Comparison of ENCODE assay signal across 13 cellular contexts in the genomic region with DNA sequence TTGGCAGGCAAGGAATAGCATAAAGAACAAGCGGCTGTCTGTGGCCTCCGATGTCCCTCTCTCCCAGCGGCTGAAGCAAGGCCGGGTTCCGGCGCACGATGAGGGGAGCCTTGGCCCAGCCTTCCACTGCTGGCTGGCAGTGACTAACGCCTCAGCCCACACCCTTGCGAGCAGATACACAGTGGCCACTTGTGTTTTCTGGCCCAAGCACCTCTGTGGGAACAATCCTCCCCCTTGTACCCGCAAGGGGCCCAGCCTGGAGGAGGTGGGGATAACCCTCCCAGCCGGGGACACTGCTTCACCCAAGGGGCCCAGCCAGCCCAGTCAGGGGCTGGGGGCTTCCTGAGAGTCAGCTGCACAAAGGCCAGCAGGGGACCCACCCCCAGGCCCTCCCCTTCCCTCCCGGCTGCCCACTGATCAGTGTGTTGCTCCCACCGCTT. TPM values are rescaled to one million over a fixed set of nuclear protein-coding genes. Genes with fewer than 3 reads are reported as not detected.
A peak's percentile ranks its signal among the peaks of the same experiment; 100 is the strongest.
DNase-seq lines count a peak whose midpoint lies in the region; ATAC-seq, FAIRE-seq and TF ChIP-seq lines count a peak whose summit lies in the region.
"Had no signal": no experiment of that assay in that cellular context is flagged by ENCODE, and none has a peak within 500 bp of the region (broad histone marks: within the 10 kb centered on the region; RNA-seq: fewer than 3 reads in every experiment).

No MANE protein-coding gene starts in this region.

- in situ Hi-C loops in GM23248 (cut with MboI) (no loop called here), K562 (cut with MboI) (no loop called here), GM13977 (cut with MboI; ENCODE audit: low pct_unique_long_range_greater_than_20kb, low sequenced_read_pairs, unreplicated experiment) (no loop called here)

- TF ChIP-seq CTCF in K562 (IDR thresholded peaks at IDR 0.05 in 2 of 3, conservative IDR thresholded peaks at IDR 0.05 in 1 of 3; ENCODE audit: insufficient read depth in 2 of 3, low read depth in 1 of 3, low read length in 3 of 3): no peak
- no peak for TF ChIP-seq CTCF in sigmoid colon (IDR thresholded peaks at IDR 0.05)
- no peak for TF ChIP-seq CTCF in GM13977 (IDR thresholded peaks at IDR 0.05; ENCODE audit: extremely low read depth, insufficient read depth, missing control alignments)

- H3K27ac ChIP-seq in GM23248 (peak overlapping the region; percentile 29; the same call in 1 of the 2 replicates), K562 (ENCODE audit: extremely low read depth, low read depth, low read length) (no peak overlapping the region), layer of hippocampus (ENCODE audit: low read depth, low read length) (peak overlapping the region; percentile 30), sigmoid colon (peak overlapping the region in 3 of 4 donors; percentile 39 to 52 (median 44))
- H3K27ac ChIP-seq: suprapubic skin had no signal

- H3K27me3 ChIP-seq in GM23248 (replicated peaks; ENCODE audit: insufficient read depth): no peaks in the 10 kb centered on the region
- no peaks in the 10 kb centered on the region; a peak in 1 of 5 replicates for H3K27me3 ChIP-seq in K562 (ENCODE audit: control insufficient read depth in 2 of 2, insufficient read depth in 2 of 2, low read length in 2 of 2)
- H3K27me3 ChIP-seq in layer of hippocampus (ENCODE audit: control insufficient read depth, insufficient read depth, low read length): no peaks in the 10 kb centered on the region
- H3K27me3 ChIP-seq in sigmoid colon: no peaks in the 10 kb centered on the region
- H3K27me3 ChIP-seq: suprapubic skin had no signal

- H3K9me3 ChIP-seq in GM23248 (ENCODE audit: low read depth) (no peaks in the 10 kb centered on the region), K562 (replicated peaks; ENCODE audit: control insufficient read depth, insufficient read depth, low read depth, low read length) (no peaks in the 10 kb centered on the region), sigmoid colon (no peaks in the 10 kb centered on the region)
- H3K9me3 ChIP-seq: suprapubic skin had no signal

- TF ChIP-seq POLR2A in K562 (conservative IDR thresholded peaks at IDR 0.05) (no peak), sigmoid colon (IDR thresholded peaks at IDR 0.05) (no peak)

- CTCF ChIA-PET in K562 (lab: Yijun Ruan, JAX; ENCODE audit: low intra/inter-chr PET ratio): no interaction called here

- no peak overlapping the region for H3K4me3 ChIP-seq in GM23248
- H3K4me3 ChIP-seq in K562: no peak overlapping the region
- no peak overlapping the region for H3K4me3 ChIP-seq in sigmoid colon
- H3K4me3 ChIP-seq: suprapubic skin had no signal

- TF ChIP-seq RAD21 in K562 (CRISPR knock-in tag; conservative IDR thresholded peaks at IDR 0.05 in 1 of 2, IDR thresholded peaks at IDR 0.05 in 1 of 2): no peak

- BruUV-seq in K562 (replicated peaks; lab: Mats Ljungman, UMichigan): no TSS peak

- TF ChIP-seq EP300 in K562 (IDR thresholded peaks at IDR 0.05; ENCODE audit: low read length) (no peak), sigmoid colon (IDR thresholded peaks at IDR 0.05) (no peak)

- H2AFZ ChIP-seq in GM23248: no peak overlapping the region
- H2AFZ ChIP-seq in K562 (ENCODE audit: low read depth, low read length): no peak overlapping the region

- WGBS in GM23248 (ENCODE audit: low coverage in 1 of 2, low lambda C conversion rate in 2 of 2, missing lambda C conversion rate in 2 of 2), 2 experiments: 47 to 58% methylated on average over 12 to 13 of the region's 13 CpGs
- WGBS in K562 (ENCODE audit: insufficient coverage, low coverage, missing lambda C conversion rate): 87% methylated on average over 10 of the region's 13 CpGs
- 83 to 86% methylated on average over 13 of the region's 13 CpGs for WGBS in sigmoid colon, 2 donors

- H3K4me2 ChIP-seq in GM23248 (ENCODE audit: unreplicated experiment) (peak overlapping the region; percentile 22), K562 (ENCODE audit: insufficient read depth, low read length) (no peak overlapping the region)

- H4K20me1 ChIP-seq in GM23248 (ENCODE audit: insufficient read depth) (no peaks in the 10 kb centered on the region), K562 (replicated peaks; ENCODE audit: control insufficient read depth, insufficient read depth, low read length) (no peaks in the 10 kb centered on the region)

- intact Hi-C loops in K562 (cut with micrococcal nuclease): no loop called here
- intact Hi-C loops in sigmoid colon (cut with DNase I): no loop called here

- POLR2A ChIA-PET in K562 (lab: Yijun Ruan, JAX): interaction anchor here (0.7 to 0.8 kb wide), 3 partner anchors 8 to 94 kb away, joined by 3 to 4 read pairs (median 3); no protein-coding TSS in a partner anchor

- no peaks in the 10 kb centered on the region for H3K9me2 ChIP-seq in GM23248 (ENCODE audit: insufficient read depth)

- H3K79me2 ChIP-seq in GM23248 (ENCODE audit: insufficient read depth) (peaks cover 98% of the 10 kb centered on the region), K562 (ENCODE audit: control insufficient read depth, insufficient read depth, low read length) (no peaks in the 10 kb centered on the region)

- H3K4me1 ChIP-seq in GM23248 (ENCODE audit: insufficient read depth) (peaks cover 17% of the 10 kb centered on the region), K562 (replicated peaks in 1 of 2; ENCODE audit: control insufficient read depth in 2 of 2, insufficient read depth in 2 of 2, low read length in 2 of 2) (peaks cover 0 to 10% of the 10 kb centered on the region in 2 experiments; a peak in 2 of 5 replicates), sigmoid colon (peaks cover 0 to 22% (median 14%) of the 10 kb centered on the region in 4 donors)

- FAIRE-seq in K562 (lab: Jason Lieb, UNC): no peak

- H3K9me1 ChIP-seq in K562 (ENCODE audit: control insufficient read depth, insufficient read depth, low read length): peaks cover 4% of the 10 kb centered on the region

- ATAC-seq in K562: peak; percentile 19; the same call in 2 of the 3 replicates
- no peak for ATAC-seq in GM21786 (IDR thresholded peaks at IDR 0.05; ENCODE audit: unreplicated experiment)

- H3F3A ChIP-seq in GM23248 (ENCODE audit: insufficient read depth): 0 out of 2 replicates have a peak, but pooled peaks cover 6% of the 10 kb centered on the region

- no peaks in the 10 kb centered on the region for H3K36me3 ChIP-seq in GM23248 (ENCODE audit: low read depth)
- H3K36me3 ChIP-seq in K562 (ENCODE audit: control insufficient read depth, insufficient read depth, low read length): no peaks in the 10 kb centered on the region
- no peaks in the 10 kb centered on the region for H3K36me3 ChIP-seq in sigmoid colon
- H3K36me3 ChIP-seq: suprapubic skin had no signal

- H3K9ac ChIP-seq in GM23248: no peak overlapping the region; the same call in 1 of the 2 replicates
- peak overlapping the region in 1 of 2 experiments; percentile 74; a peak in 2 of 4 replicates for H3K9ac ChIP-seq in K562 (ENCODE audit: insufficient read depth in 1 of 2, low read depth in 2 of 2, low read length in 2 of 2)

- DNase-seq in GM23248 (peak; percentile 72), K562 (ENCODE audit: extremely low read depth in 1 of 4, low spot score in 3 of 4) (no peak), sigmoid colon (no peak), LoVo (ENCODE audit: low spot score) (no peak), GM13977 (ENCODE audit: low spot score) (no peak)
- DNase-seq in stimulated activated CD4-positive, alpha-beta T cell treated with anti-CD3 and anti-CD28 coated beads, Interleukin-4, amount 100 ng/mL, for 4 hours: no peak
- DNase-seq: activated T-cell treated with anti-CD3 and anti-CD28 coated beads, Interleukin-2, amount 50 U/mL, for 72 hours; cortex of kidney; NCI-H1694 treated with DMSO at 0.1 percent for 48 hours; stimulated activated CD4-positive, alpha-beta T cell treated with anti-CD3 and anti-CD28 coated beads, Interleukin-2, amount 100 ng/mL, for 24 hours had no signal

RNA-seq across cellular contexts. Expression of gene STK10, which starts 23.2 kb away (rescaled TPM):
- total RNA-seq in GM23248 (2014; rRNA removed; shearing (Covaris generic)): 21.8 and 28.9 TPM in 2 replicates
- polyA plus RNA-seq in GM23248 (2016; fragmentation: Nextera tagmentation; extraction: Ambion mirVana): 19.3 and 21.2 TPM in 2 replicates
- total RNA-seq in K562 (2011; cell fraction: chromatin; rRNA removed; ENCODE audit: low replicate concordance): 22.0 and 33.0 TPM in 2 replicates
- 15.5 and 16.7 TPM in 2 replicates for total RNA-seq in K562 (2011; cell fraction: nucleolus; rRNA removed)
- total RNA-seq in K562 (2011; cell fraction: nucleoplasm; rRNA removed): 14.1 and 17.8 TPM in 2 replicates
- total RNA-seq in K562 (2014; rRNA removed): 3.9 and 4.0 TPM in 2 replicates
- 1.8 and 2.4 TPM in 2 replicates for total RNA-seq in K562 (2014; rRNA removed; fragmentation: Illumina TruSeq; extraction: Trizol)
- total RNA-seq in K562 (2015; rRNA removed; fragmentation: Illumina TruSeq; extraction: Trizol): 2.8 and 3.1 TPM in 2 replicates
- total RNA-seq in K562 (2021): 6.7 and 7.5 TPM in 2 replicates
- polyA plus RNA-seq in K562 (2011; rRNA removed): 1.5 and 2.3 TPM in 2 replicates
- polyA plus RNA-seq in K562 (2011; cell fraction: cytosol; rRNA removed): 1.4 and 2.8 TPM in 2 replicates
- polyA plus RNA-seq in K562 (2011; cell fraction: nucleus; rRNA removed): 4.0 and 8.4 TPM in 2 replicates
- 2.9 and 3.3 TPM in 2 replicates for polyA plus RNA-seq in K562 (2012)
- polyA plus RNA-seq in K562 (2014; fragmentation: Illumina TruSeq; extraction: Trizol): 3.3 TPM in 2 replicates
- polyA plus RNA-seq in K562 (2014; fragmentation: Nextera tagmentation; extraction: Ambion mirVana): under 1 TPM; 0.30 to 0.55 TPM
- polyA plus RNA-seq in K562 (2014; rRNA removed): 1.9 and 3.2 TPM in 2 replicates
- 2.3 and 3.0 TPM in 2 replicates for polyA minus RNA-seq in K562 (2011; rRNA and poly(A)+ RNA removed)
- 1.1 and 7.0 TPM in 2 replicates for polyA minus RNA-seq in K562 (2011; cell fraction: cytosol; rRNA and poly(A)+ RNA removed)
- 4.6 and 8.6 TPM in 2 replicates for polyA minus RNA-seq in K562 (2011; cell fraction: nucleus; rRNA and poly(A)+ RNA removed)
- 10 to 100 TPM in 3 of 4 donors, 1 to 10 TPM in 1; 8.9 to 16.1 (median 12.6) TPM for total RNA-seq in sigmoid colon
- 10 to 100 TPM in 1 of 3 donors, 1 to 10 TPM in 2; 4.2 to 28.6 (median 7.6) TPM for polyA plus RNA-seq in sigmoid colon

RNA-seq across cellular contexts. Expression of gene EFCAB9, which starts 29.2 kb away (rescaled TPM):
- not detected in 2 replicates for total RNA-seq in GM23248 (2014; rRNA removed; shearing (Covaris generic))
- polyA plus RNA-seq in GM23248 (2016; fragmentation: Nextera tagmentation; extraction: Ambion mirVana) (not detected in 2 replicates), K562 (2011; rRNA removed) (not detected in 2 replicates), K562 (2014; fragmentation: Illumina TruSeq; extraction: Trizol) (not detected in 2 replicates), K562 (2014; fragmentation: Nextera tagmentation; extraction: Ambion mirVana) (not detected), K562 (2014; rRNA removed) (not detected in 2 replicates), sigmoid colon (not detected)
- total RNA-seq in K562 (2011; cell fraction: chromatin; rRNA removed; ENCODE audit: low replicate concordance): not detected in 2 replicates
- not detected in 2 replicates for total RNA-seq in K562 (2011; cell fraction: nucleolus; rRNA removed)
- total RNA-seq in K562 (2011; cell fraction: nucleoplasm; rRNA removed): not detected in 2 replicates
- total RNA-seq in K562 (2014; rRNA removed) (not detected in 2 replicates), K562 (2014; rRNA removed; fragmentation: Illumina TruSeq; extraction: Trizol) (not detected in 2 replicates), K562 (2015; rRNA removed; fragmentation: Illumina TruSeq; extraction: Trizol) (not detected in 2 replicates), K562 (2021) (not detected in 2 replicates), sigmoid colon (not detected)
- polyA plus RNA-seq in K562 (2011; cell fraction: cytosol; rRNA removed): not detected in 2 replicates
- polyA plus RNA-seq in K562 (2011; cell fraction: nucleus; rRNA removed): not detected in 2 replicates
- not detected in 2 replicates for polyA plus RNA-seq in K562 (2012)
- not detected in 2 replicates for polyA minus RNA-seq in K562 (2011; rRNA and poly(A)+ RNA removed)
- polyA minus RNA-seq in K562 (2011; cell fraction: cytosol; rRNA and poly(A)+ RNA removed): not detected in 2 replicates
- polyA minus RNA-seq in K562 (2011; cell fraction: nucleus; rRNA and poly(A)+ RNA removed): not detected in 2 replicates
- total RNA-seq: activated T-cell treated with anti-CD3 and anti-CD28 coated beads, Interleukin-2, amount 50 U/mL, for 72 hours; suprapubic skin had no signal
